Comparison of ENCODE assay signal across 8 cellular contexts in genomic region chr14:49769171-49769570, GRCh38. TPM values are rescaled to one million over a fixed set of nuclear protein-coding genes. Genes with fewer than 3 reads are reported as not detected.
DNase-seq lines count a peak whose midpoint lies in the region; ATAC-seq, FAIRE-seq and TF ChIP-seq lines count a peak whose summit lies in the region.

No MANE protein-coding gene starts in this region.

- H3K9me3 Mint-ChIP-seq in activated naive CD4-positive, alpha-beta T cell treated with anti-CD3 and anti-CD28 coated beads, Interleukin-2, amount 50 U/mL, for 72 hours, result no peaks in the 10 kb centered on the region
- no peaks in the 10 kb centered on the region for H3K9me3 Mint-ChIP-seq in stimulated activated naive CD8-positive, alpha-beta T cell treated with anti-CD3 and anti-CD28 coated beads, Interleukin-15, amount 100 ng/mL, for 72 hours

- CTCF ChIA-PET in A549 (lab: Yijun Ruan, JAX) (interaction anchor here (2.2 to 6.3 kb wide), 4 partner anchors 12 to 135 kb away, joined by 5 to 38 read pairs (median 12); partner anchors contain the start of gene DNAAF2), HEK293 (lab: Yijun Ruan, JAX) (interaction anchor here (0.6 to 4.0 kb wide), 4 partner anchors 42 to 135 kb away, joined by 4 to 16 read pairs (median 4); partner anchors contain the start of gene DNAAF2)

- whole genome bisulfite sequencing in A549 (ENCODE audit: missing lambda C conversion rate), result 4% methylated on average over 6 of the region's 6 CpGs

- H3K27me3 ChIP-seq in iPS-18a (ENCODE audit: control insufficient read depth, insufficient read depth, low read length), result no peaks in the 10 kb centered on the region

- no peak for FAIRE-seq in A549 (lab: Jason Lieb, UNC)

- peaks cover 0 to 10% of the 10 kb centered on the region in 2 donors for H3K36me3 Mint-ChIP-seq in activated naive CD4-positive, alpha-beta T cell treated with anti-CD3 and anti-CD28 coated beads, Interleukin-2, amount 50 U/mL, for 72 hours

- TF ChIP-seq RAD21 in A549 (conservative IDR thresholded peaks at IDR 0.05 in 1 of 2, IDR thresholded peaks at IDR 0.05 in 1 of 2), result no peak

- peak overlapping the region; percentile 91 for H3K9ac ChIP-seq in iPS-18a (ENCODE audit: low read length)

- TF ChIP-seq EP300 in A549 (IDR thresholded peaks at IDR 0.05), result no peak

- TF ChIP-seq CTCF in A549 (IDR thresholded peaks at IDR 0.05) (no peak), HEK293 (tag by site-specific recombination; IDR thresholded peaks at IDR 0.05) (no peak)

- peak overlapping the region; percentile 96 to 98 for H3K4me3 Mint-ChIP-seq in stimulated activated naive CD8-positive, alpha-beta T cell treated with anti-CD3 and anti-CD28 coated beads, Interleukin-15, amount 100 ng/mL, for 72 hours

- H3K27ac Mint-ChIP-seq in activated naive CD4-positive, alpha-beta T cell treated with anti-CD3 and anti-CD28 coated beads, Interleukin-2, amount 50 U/mL, for 72 hours, result peak overlapping the region; percentile 97 to 99
- H3K27ac Mint-ChIP-seq in stimulated activated naive CD8-positive, alpha-beta T cell treated with anti-CD3 and anti-CD28 coated beads, Interleukin-15, amount 100 ng/mL, for 72 hours, result peak overlapping the region; percentile 99 to 100

- peaks cover 38% of the 10 kb centered on the region for H3K4me1 Mint-ChIP-seq in stimulated activated naive CD8-positive, alpha-beta T cell treated with anti-CD3 and anti-CD28 coated beads, Interleukin-15, amount 100 ng/mL, for 72 hours

- ATAC-seq in A549, result no peak
- no peak for ATAC-seq in activated naive CD4-positive, alpha-beta T cell treated with anti-CD3 and anti-CD28 coated beads, Interleukin-2, amount 50 U/mL, for 72 hours
- no peak for ATAC-seq in stimulated activated naive CD8-positive, alpha-beta T cell treated with anti-CD3 and anti-CD28 coated beads, Interleukin-15, amount 100 ng/mL, for 72 hours
- no peak for ATAC-seq in GM18868 (IDR thresholded peaks at IDR 0.05; ENCODE audit: unreplicated experiment)
- ATAC-seq in GM18517 (IDR thresholded peaks at IDR 0.05; ENCODE audit: unreplicated experiment), result no peak

- H3K4me3 ChIP-seq in A549 (peak overlapping the region; percentile 93), HEK293 (ENCODE audit: low read depth, low read length) (peak overlapping the region; percentile 99), iPS-18a (ENCODE audit: low read length) (peak overlapping the region; percentile 85)

- H3K4me1 ChIP-seq in A549, result peaks cover 33% of the 10 kb centered on the region
- H3K4me1 ChIP-seq in HEK293 (ENCODE audit: control insufficient read depth, insufficient read depth, low read length), result peaks cover 18% of the 10 kb centered on the region
- peaks cover 11% of the 10 kb centered on the region for H3K4me1 ChIP-seq in iPS-18a (ENCODE audit: control insufficient read depth, low read depth, low read length)

- DNase-seq in A549 (ENCODE audit: low read depth in 1 of 2, low spot score in 1 of 2) (no peak), NCI-H2081 (lab: John Stamatoyannopoulos, UW) (no peak)
- no peak for DNase-seq in activated naive CD4-positive, alpha-beta T cell treated with anti-CD3 and anti-CD28 coated beads, Interleukin-2, amount 50 U/mL, for 72 hours (ENCODE audit: low spot score in 2 of 2)
- DNase-seq in stimulated activated naive CD8-positive, alpha-beta T cell treated with anti-CD3 and anti-CD28 coated beads, Interleukin-15, amount 100 ng/mL, for 72 hours, result no peak

- H3K9me3 ChIP-seq in A549, result no peaks in the 10 kb centered on the region
- H3K9me3 ChIP-seq in HEK293 (ENCODE audit: control insufficient read depth, insufficient read depth, low read depth, low read length), result no peaks in the 10 kb centered on the region
- no peaks in the 10 kb centered on the region for H3K9me3 ChIP-seq in iPS-18a (ENCODE audit: control insufficient read depth, low read depth, low read length)

- peak overlapping the region; percentile 99 for H3K4me2 ChIP-seq in A549

- no peaks in the 10 kb centered on the region for H3K27me3 Mint-ChIP-seq in stimulated activated naive CD8-positive, alpha-beta T cell treated with anti-CD3 and anti-CD28 coated beads, Interleukin-15, amount 100 ng/mL, for 72 hours

- peaks cover 9 to 12% of the 10 kb centered on the region in 2 experiments; a peak in 2 of 3 replicates for H3K36me3 ChIP-seq in HEK293 (ENCODE audit: control insufficient read depth in 2 of 2, insufficient read depth in 1 of 2, low read length in 2 of 2)
- H3K36me3 ChIP-seq in iPS-18a (ENCODE audit: control insufficient read depth, low read depth, low read length), result no peaks in the 10 kb centered on the region

- TF ChIP-seq POLR2A in A549 (IDR thresholded peaks at IDR 0.05; ENCODE audit: low read length), result no peak

- peak overlapping the region; percentile 94 to 96 for H3K27ac ChIP-seq in A549
- H3K27ac ChIP-seq in HEK293 (ENCODE audit: extremely low read depth, low read depth, low read length), result peak overlapping the region; percentile 98; the same call in 1 of the 2 replicates
- H3K27ac ChIP-seq in iPS-18a (ENCODE audit: low read length), result no peak overlapping the region

- POLR2A ChIA-PET in A549 (lab: Yijun Ruan, JAX) (interaction anchor here (1.3 to 2.9 kb wide), 6 partner anchors 11 to 148 kb away, joined by 3 to 43 read pairs (median 16); partner anchors contain the start of genes DNAAF2, KLHDC1, MGAT2 and NEMF), HEK293 (lab: Yijun Ruan, JAX) (interaction anchor here (1.0 to 3.9 kb wide), 8 partner anchors 12 to 170 kb away, joined by 3 to 22 read pairs (median 4); partner anchors contain the start of genes DNAAF2, LRR1, MGAT2 and POLE2)

TF ChIP-seq in A549, 52 proteins besides CTCF, POLR2A, EP300 and RAD21 (continues in another document):
- TF ChIP-seq ZFP36 (IDR thresholded peaks at IDR 0.05; ENCODE audit: borderline replicate concordance, partially characterized antibody) (no peak), CHD2 (IDR thresholded peaks at IDR 0.05; ENCODE audit: low read length, partially characterized antibody) (no peak), POLR2AphosphoS2 (conservative IDR thresholded peaks at IDR 0.05; ENCODE audit: low read length) (no peak), SREBF2 (IDR thresholded peaks at IDR 0.05) (no peak), FOSB (CRISPR knock-in tag; IDR thresholded peaks at IDR 0.05) (no peak), RARB (CRISPR knock-in tag; IDR thresholded peaks at IDR 0.05) (no peak), JUN (IDR thresholded peaks at IDR 0.05) (no peak), PHF8 (IDR thresholded peaks at IDR 0.05; ENCODE audit: borderline replicate concordance, low read depth) (no peak), CHD4 (IDR thresholded peaks at IDR 0.05; ENCODE audit: borderline replicate concordance) (no peak), HMGXB4 (CRISPR knock-in tag; IDR thresholded peaks at IDR 0.05; ENCODE audit: borderline replicate concordance) (no peak), HOXB13 (CRISPR knock-in tag; IDR thresholded peaks at IDR 0.05; ENCODE audit: low read depth) (no peak), ZNF302 (CRISPR knock-in tag; IDR thresholded peaks at IDR 0.05) (no peak)

TF ChIP-seq in HEK293, 187 proteins besides CTCF, POLR2A, EP300 and RAD21:
- TF ChIP-seq ZSCAN16 (tag by site-specific recombination; IDR thresholded peaks at IDR 0.05) (no peak), PRDM6 (tag by site-specific recombination; IDR thresholded peaks at IDR 0.05) (peak; percentile 49)

RNA-seq across cellular contexts. Expression of gene KLHDC2, which starts 1.2 kb away (rescaled TPM):
- polyA plus RNA-seq in A549 (2011; rRNA removed), result 75.7 and 83.7 TPM in 2 replicates
- polyA plus RNA-seq in A549 (2012; cell fraction: cytosol; rRNA removed), result 22.3 and 31.0 TPM in 2 replicates
- polyA plus RNA-seq in A549 (2012; cell fraction: nucleus; rRNA removed), result 26.1 and 30.1 TPM in 2 replicates
- 38.9 to 47.5 TPM (median 46.4 TPM) in 3 replicates for polyA plus RNA-seq in A549 (2017; fragmentation: RNase III; extraction: RNeasy Plus Mini Kit Qiagen cat#74134 plus additional on column Dnase treatment)
- polyA minus RNA-seq in A549 (2011; rRNA and poly(A)+ RNA removed), result 27.5 and 31.6 TPM in 2 replicates
- 10 to 100 TPM; 19.1 to 20.6 TPM for total RNA-seq in activated naive CD4-positive, alpha-beta T cell treated with anti-CD3 and anti-CD28 coated beads, Interleukin-2, amount 50 U/mL, for 72 hours
